ENCODE assay signal across 13 cellular contexts in the genomic region with DNA sequence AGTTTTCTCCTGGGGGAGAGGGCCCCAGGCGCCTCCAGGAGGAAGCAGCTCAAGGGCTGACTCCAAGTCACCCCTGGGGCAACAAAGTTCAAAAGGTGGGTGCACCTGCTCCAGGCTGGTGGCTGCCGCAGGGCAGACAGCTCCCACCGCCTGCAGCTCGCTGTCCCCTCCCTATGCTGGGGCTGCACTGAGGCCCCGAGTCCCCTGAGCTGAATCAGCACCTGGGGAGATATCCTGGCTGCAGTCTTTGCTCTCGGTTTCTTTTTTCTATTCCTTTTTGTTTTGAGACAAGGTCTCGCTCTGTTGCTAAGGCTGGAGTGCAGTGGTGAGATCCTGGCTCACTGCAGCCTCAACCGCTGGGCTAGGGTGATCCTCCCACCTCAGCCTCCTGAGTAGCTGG.
DNase-seq lines count a peak whose midpoint lies in the region; ATAC-seq and TF ChIP-seq lines count a peak whose summit lies in the region.
"Had no signal": no experiment of that assay in that cellular context is flagged by ENCODE, and none has a peak within 500 bp of the region (broad histone marks: within the 10 kb centered on the region; RNA-seq: fewer than 3 reads in every experiment).

No MANE protein-coding gene starts in this region.

- no peaks in the 10 kb centered on the region for H3K4me1 ChIP-seq in uterus
- H3K4me1 ChIP-seq: Caco-2 had no signal

- no peaks in the 10 kb centered on the region for H3K36me3 ChIP-seq in uterus

- intact Hi-C loops in uterus (cut with DNase I; ENCODE audit: low total_unique reads): no loop called here

- H3K27ac ChIP-seq in coronary artery (no peak overlapping the region), uterus (no peak overlapping the region)
- H3K27ac ChIP-seq: HL-60 had no signal

- peak; percentile 94 for ATAC-seq in GM18868 (IDR thresholded peaks at IDR 0.05; ENCODE audit: unreplicated experiment)
- peak; percentile 92 for ATAC-seq in GM21717 (IDR thresholded peaks at IDR 0.05; ENCODE audit: unreplicated experiment)
- peak; percentile 69 for ATAC-seq in HG03196 (IDR thresholded peaks at IDR 0.05; ENCODE audit: unreplicated experiment)
- ATAC-seq: naive thymus-derived CD8-positive, alpha-beta T cell had no signal

- H3K4me3 ChIP-seq in coronary artery: no peak overlapping the region
- H3K4me3 ChIP-seq in uterus: no peak overlapping the region

- no peaks in the 10 kb centered on the region for H3K9me3 ChIP-seq in uterus
- H3K9me3 ChIP-seq: Caco-2 had no signal

- TF ChIP-seq POLR2A in uterus (IDR thresholded peaks at IDR 0.05): no peak

- no peaks in the 10 kb centered on the region for H3K27me3 ChIP-seq in uterus

- DNase-seq in coronary artery (ENCODE audit: low spot score): peak; percentile 9
- DNase-seq in NCI-H187 treated with DMSO at 0.1 percent for 48 hours (lab: John Stamatoyannopoulos, UW): no peak
- no peak for DNase-seq in uterus
- DNase-seq in dedifferentiated amniotic fluid mesenchymal stem cell (ENCODE audit: extremely low spot score): no peak
- DNase-seq in NCI-H1105 (lab: John Stamatoyannopoulos, UW): no peak
- DNase-seq: NCI-H1417; stimulated activated CD4-positive, alpha-beta T cell treated with anti-CD3 and anti-CD28 coated beads, Interleukin-15, amount 100 ng/mL, for 24 hours had no signal

- TF ChIP-seq CTCF in coronary artery (IDR thresholded peaks at IDR 0.05): no peak
- no peak for TF ChIP-seq CTCF in uterus (IDR thresholded peaks at IDR 0.05)
